Comparison of ENCODE assay signal across 8 cellular contexts in the genomic region with DNA sequence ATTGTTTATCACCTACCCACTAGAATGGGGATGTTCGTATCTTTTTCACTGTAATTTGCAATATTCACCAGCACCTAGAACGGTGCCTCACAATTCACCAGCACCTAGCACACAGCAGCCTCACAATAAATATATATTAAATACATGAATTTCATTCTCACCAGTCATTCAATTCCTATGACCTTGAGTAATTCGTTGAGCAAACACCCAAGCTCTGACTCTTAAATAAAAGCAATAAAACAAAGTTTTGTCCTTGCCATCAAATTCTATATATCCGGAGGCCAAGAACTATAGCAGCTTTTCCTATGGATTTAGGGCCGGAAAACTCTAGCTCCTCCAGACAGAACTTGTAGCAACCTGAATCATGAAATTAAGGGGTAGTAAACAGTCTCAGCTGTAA. TPM values are rescaled to one million over a fixed set of nuclear protein-coding genes. Genes with fewer than 3 reads are reported as not detected.
DNase-seq lines count a peak whose midpoint lies in the region; ATAC-seq and TF ChIP-seq lines count a peak whose summit lies in the region.

No MANE protein-coding gene starts in this region.

- H3K27ac Mint-ChIP-seq in natural killer cell treated with Interleukin-12 subunit alpha and Interleukin-12 subunit beta and Interleukin-15 and Interleukin-18, amount 100 ng/mL, for 72 hours, result peak overlapping the region; percentile 73 to 79

- peak overlapping the region; percentile 72 to 95 for H3K9ac ChIP-seq in duodenal mucosa (ENCODE audit: low read depth in 1 of 2, low read length in 2 of 2)

- H3K27me3 ChIP-seq in BE2C (no peaks in the 10 kb centered on the region), duodenal mucosa (ENCODE audit: control insufficient read depth in 1 of 2, insufficient read depth in 2 of 2, low read length in 2 of 2) (no peaks in the 10 kb centered on the region), H7 (ENCODE audit: control insufficient read depth, insufficient read depth, low read length) (no peaks in the 10 kb centered on the region)

- no peaks in the 10 kb centered on the region for H3K27me3 Mint-ChIP-seq in natural killer cell treated with Interleukin-12 subunit alpha and Interleukin-12 subunit beta and Interleukin-15 and Interleukin-18, amount 100 ng/mL, for 72 hours

- H3K27ac ChIP-seq in duodenal mucosa (ENCODE audit: low read depth, low read length), result no peak overlapping the region

- peak overlapping the region; percentile 97 for H3K4me3 Mint-ChIP-seq in natural killer cell treated with Interleukin-12 subunit alpha and Interleukin-12 subunit beta and Interleukin-15 and Interleukin-18, amount 100 ng/mL, for 72 hours

- in situ Hi-C loops in G401 (cut with HindIII; ENCODE audit: low sequenced_read_pairs), result no loop called here

- H3K4me3 ChIP-seq in BE2C (ENCODE audit: low read depth, low read length) (peak overlapping the region; percentile 76), LNCaP clone FGC (ENCODE audit: low read depth, low read length) (peak overlapping the region; percentile 82), duodenal mucosa (ENCODE audit: low read depth in 1 of 2, low read length in 2 of 2) (peak overlapping the region; percentile 79 to 98), H7 (ENCODE audit: insufficient read depth, low read depth, low read length) (no peak overlapping the region)

- H3K36me3 ChIP-seq in BE2C (peaks cover 10% of the 10 kb centered on the region), duodenal mucosa (ENCODE audit: control insufficient read depth in 1 of 2, insufficient read depth in 2 of 2, low read length in 2 of 2) (peaks cover 0 to 15% of the 10 kb centered on the region in 2 donors), H7 (replicated peaks; ENCODE audit: control insufficient read depth, insufficient read depth, low read length) (peaks cover 6% of the 10 kb centered on the region)

- TF ChIP-seq CTCF in BE2C (IDR thresholded peaks at IDR 0.05; ENCODE audit: low read depth, low read length) (no peak), LNCaP clone FGC (IDR thresholded peaks at IDR 0.05; ENCODE audit: control insufficient read depth, extremely low read depth, insufficient read depth) (no peak)

- no peaks in the 10 kb centered on the region for H3K4me1 ChIP-seq in BE2C
- peaks cover 14 to 21% of the 10 kb centered on the region in 2 donors for H3K4me1 ChIP-seq in duodenal mucosa (ENCODE audit: control insufficient read depth in 1 of 2, insufficient read depth in 2 of 2, low read length in 2 of 2)

- DNase-seq in BE2C (no peak), LNCaP clone FGC (ENCODE audit: low read depth) (no peak), GM19238 (ENCODE audit: insufficient read length, low spot score) (no peak), amygdala (lab: John Stamatoyannopoulos, UW) (no peak), G401 (ENCODE audit: low spot score) (no peak), H7 (no peak)
- no peak for DNase-seq in natural killer cell treated with Interleukin-12 subunit alpha and Interleukin-12 subunit beta and Interleukin-15 and Interleukin-18, amount 100 ng/mL, for 72 hours (ENCODE audit: low spot score)

- H3K36me3 Mint-ChIP-seq in natural killer cell treated with Interleukin-12 subunit alpha and Interleukin-12 subunit beta and Interleukin-15 and Interleukin-18, amount 100 ng/mL, for 72 hours, result peaks cover 8% of the 10 kb centered on the region

- H3K9me3 ChIP-seq in BE2C (no peaks in the 10 kb centered on the region), duodenal mucosa (ENCODE audit: control insufficient read depth in 1 of 2, low read length in 2 of 2) (no peaks in the 10 kb centered on the region)

- peaks cover 37 to 50% of the 10 kb centered on the region in 2 donors for H3K4me1 Mint-ChIP-seq in natural killer cell treated with Interleukin-12 subunit alpha and Interleukin-12 subunit beta and Interleukin-15 and Interleukin-18, amount 100 ng/mL, for 72 hours (ENCODE audit: low read depth in 2 of 2)

- no peaks in the 10 kb centered on the region for H3K9me3 Mint-ChIP-seq in natural killer cell treated with Interleukin-12 subunit alpha and Interleukin-12 subunit beta and Interleukin-15 and Interleukin-18, amount 100 ng/mL, for 72 hours

- no peak for ATAC-seq in natural killer cell treated with Interleukin-12 subunit alpha and Interleukin-12 subunit beta and Interleukin-15 and Interleukin-18, amount 100 ng/mL, for 72 hours

RNA-seq across cellular contexts. Expression of a gene that starts 1.0 kb away (rescaled TPM):
- 100 TPM for polyA plus RNA-seq in BE2C (2012; ENCODE audit: insufficient read depth, insufficient read length, low read depth)
- 10 to 100 TPM; 73.5 to 76.6 TPM for total RNA-seq in natural killer cell treated with Interleukin-12 subunit alpha and Interleukin-12 subunit beta and Interleukin-15 and Interleukin-18, amount 100 ng/mL, for 72 hours
- total RNA-seq in G401 (2014; rRNA removed; shearing (Covaris generic)), result 43.1 and 79.8 TPM in 2 replicates
- 61.2 and 65.3 TPM in 2 replicates for total RNA-seq in H7 (2014; rRNA removed; shearing (Covaris generic))

RNA-seq across cellular contexts. Expression of a gene that starts 22.1 kb away (rescaled TPM):
- 115 TPM for polyA plus RNA-seq in BE2C (2012; ENCODE audit: insufficient read depth, insufficient read length, low read depth)
- total RNA-seq in natural killer cell treated with Interleukin-12 subunit alpha and Interleukin-12 subunit beta and Interleukin-15 and Interleukin-18, amount 100 ng/mL, for 72 hours, result 10 to 100 TPM; 47.0 to 57.3 TPM
- total RNA-seq in G401 (2014; rRNA removed; shearing (Covaris generic)), result 71.6 and 97.4 TPM in 2 replicates
- 116 and 123 TPM in 2 replicates for total RNA-seq in H7 (2014; rRNA removed; shearing (Covaris generic))

RNA-seq across cellular contexts. Expression of a gene that starts 28.2 kb away (rescaled TPM):
- 0.68 TPM for polyA plus RNA-seq in BE2C (2012; ENCODE audit: insufficient read depth, insufficient read length, low read depth)
- not detected for total RNA-seq in natural killer cell treated with Interleukin-12 subunit alpha and Interleukin-12 subunit beta and Interleukin-15 and Interleukin-18, amount 100 ng/mL, for 72 hours
- total RNA-seq in G401 (2014; rRNA removed; shearing (Covaris generic)), result 0.43 TPM in 1 of 2 replicates, not detected in the other
- 0.48 and 1.1 TPM in 2 replicates for total RNA-seq in H7 (2014; rRNA removed; shearing (Covaris generic))

RNA-seq across cellular contexts. Expression of a gene that starts 53.7 kb away (rescaled TPM):
- polyA plus RNA-seq in BE2C (2012; ENCODE audit: insufficient read depth, insufficient read length, low read depth), result 13.2 TPM
- total RNA-seq in natural killer cell treated with Interleukin-12 subunit alpha and Interleukin-12 subunit beta and Interleukin-15 and Interleukin-18, amount 100 ng/mL, for 72 hours, result 1 to 10 TPM; 4.3 to 8.0 TPM
- 82.0 and 91.5 TPM in 2 replicates for total RNA-seq in G401 (2014; rRNA removed; shearing (Covaris generic))
- 32.1 and 40.9 TPM in 2 replicates for total RNA-seq in H7 (2014; rRNA removed; shearing (Covaris generic))
